Comparison of ENCODE assay signal across 19 cellular contexts in the genomic region with DNA sequence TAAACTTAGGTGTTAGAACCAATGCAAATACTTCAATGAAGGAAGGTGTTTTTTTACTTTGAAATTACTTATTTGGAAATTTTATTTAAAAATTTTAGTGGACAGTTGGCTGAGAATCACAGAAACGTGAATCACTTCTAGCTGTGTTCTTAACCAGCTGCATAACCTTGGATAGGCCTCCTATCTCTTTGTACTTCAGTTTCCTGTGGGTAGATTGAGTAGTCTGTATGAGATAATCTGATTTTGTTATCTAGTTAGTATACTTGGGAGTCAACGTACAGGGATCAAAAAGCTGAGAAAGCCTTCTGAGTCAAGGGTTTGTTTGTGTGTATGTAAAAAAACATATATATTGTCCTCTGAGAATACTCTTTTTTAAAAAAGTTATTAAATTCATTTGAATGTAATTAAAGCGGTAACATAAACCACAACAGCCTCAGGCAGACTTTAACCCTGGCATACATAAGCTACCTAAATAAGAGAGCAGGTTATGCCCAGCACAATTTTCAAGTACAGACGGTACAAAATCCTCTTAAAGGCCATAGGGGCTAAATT. TPM values are rescaled to one million over a fixed set of nuclear protein-coding genes. Genes with fewer than 3 reads are reported as not detected.
DNase-seq lines count a peak whose midpoint lies in the region; ATAC-seq and TF ChIP-seq lines count a peak whose summit lies in the region.
"Had no signal": no experiment of that assay in that cellular context is flagged by ENCODE, and none has a peak within 500 bp of the region (broad histone marks: within the 10 kb centered on the region; RNA-seq: fewer than 3 reads in every experiment).

No MANE protein-coding gene starts in this region.

- peaks cover 61% of the 10 kb centered on the region for H3K79me2 ChIP-seq in ACC112 (ENCODE audit: control insufficient read depth, insufficient read depth, low read length, unreplicated experiment)

- no peak for ATAC-seq in HG03342 (IDR thresholded peaks at IDR 0.05; ENCODE audit: unreplicated experiment)
- ATAC-seq in left lobe of liver: no peak
- ATAC-seq: left colon; natural killer cell treated with Interleukin-12 subunit alpha and Interleukin-12 subunit beta and Interleukin-15 and Interleukin-18, amount 100 ng/mL, for 72 hours; right cardiac atrium had no signal

- H3K27me3 ChIP-seq in ACC112 (ENCODE audit: insufficient read depth, low read length) (no peaks in the 10 kb centered on the region), GM06990 (replicated peaks; ENCODE audit: control insufficient read depth, insufficient read depth, low read length) (no peaks in the 10 kb centered on the region)
- H3K27me3 ChIP-seq: vagina had no signal

- H3K4me1 ChIP-seq in ACC112 (ENCODE audit: control insufficient read depth, insufficient read depth, low read length, unreplicated experiment): peaks cover 21% of the 10 kb centered on the region

- no peak overlapping the region for H2AFZ ChIP-seq in ACC112 (ENCODE audit: low read length, unreplicated experiment)

- H3K36me3 ChIP-seq in ACC112 (ENCODE audit: insufficient read depth, low read length): peaks cover 9% of the 10 kb centered on the region
- peaks cover 5% of the 10 kb centered on the region for H3K36me3 ChIP-seq in GM06990 (ENCODE audit: control insufficient read depth, insufficient read depth, low read length)

- DNase-seq in GM06990 (ENCODE audit: extremely low read depth, insufficient read length) (no peak), SK-N-DZ (ENCODE audit: low spot score) (peak; percentile 37), dedifferentiated amniotic fluid mesenchymal stem cell (ENCODE audit: extremely low spot score) (peak; percentile 14), midbrain (lab: John Stamatoyannopoulos, UW) (no peak), OCI-M2 (lab: John Stamatoyannopoulos, UW; ENCODE audit: unreplicated experiment) (no peak), left lobe of liver (ENCODE audit: low spot score) (no peak)
- DNase-seq: activated CD8-positive, alpha-beta memory T cell treated with anti-CD3 and anti-CD28 coated beads, Interleukin-2, amount 50 U/mL, for 48 hours; GDM1; left colon; NCI-H1092; NCI-H345; right cardiac atrium; stimulated activated naive CD4-positive, alpha-beta T cell treated with Interleukin-2 at 50 U/mL for 16 hours had no signal

- no peak for TF ChIP-seq CTCF in GM06990 (IDR thresholded peaks at IDR 0.05; ENCODE audit: insufficient read depth, low read length, poor library complexity, severe bottlenecking)

- H3K27ac ChIP-seq in ACC112 (ENCODE audit: low read depth, low read length): no peak overlapping the region
- H3K27ac ChIP-seq: vagina had no signal

- H3K4me3 ChIP-seq in ACC112 (ENCODE audit: low read depth, low read length) (peak overlapping the region; percentile 13), GM06990 (replicated peaks; ENCODE audit: low read depth, low read length) (peak overlapping the region; percentile 1; the same call in 1 of the 2 replicates)
- H3K4me3 ChIP-seq: vagina had no signal

RNA-seq across cellular contexts. Expression of a gene that starts 38.1 kb away (rescaled TPM):
- 12.8 and 13.3 TPM in 2 replicates for polyA plus RNA-seq in SK-N-DZ (2014; cell fraction: cytosol; rRNA removed)
- 9.5 and 11.5 TPM in 2 replicates for polyA plus RNA-seq in SK-N-DZ (2014; cell fraction: nucleus; rRNA removed)
- total RNA-seq in left lobe of liver: 6.5 TPM

RNA-seq across cellular contexts. Expression of a gene that starts 48.2 kb away (rescaled TPM):
- 5.1 TPM in 2 replicates for polyA plus RNA-seq in SK-N-DZ (2014; cell fraction: cytosol; rRNA removed)
- polyA plus RNA-seq in SK-N-DZ (2014; cell fraction: nucleus; rRNA removed): 3.2 and 4.9 TPM in 2 replicates
- total RNA-seq in left lobe of liver: 0.05 TPM
- total RNA-seq: glomerular endothelial cell, HT-29 had no signal
- polyA plus RNA-seq: right cardiac atrium had no signal

Comparison
In these comparisons a context has a peak if more than half of its experiments do, and no peak if none do; other contexts are left out.
1. DNase-seq: peak in SK-N-DZ (single experiment) and dedifferentiated amniotic fluid mesenchymal stem cell (single experiment); none in GM06990 (single experiment), midbrain (single experiment), OCI-M2 (single experiment) and left lobe of liver (single experiment).